ENCODE assay signal across 26 cellular contexts in the genomic region with DNA sequence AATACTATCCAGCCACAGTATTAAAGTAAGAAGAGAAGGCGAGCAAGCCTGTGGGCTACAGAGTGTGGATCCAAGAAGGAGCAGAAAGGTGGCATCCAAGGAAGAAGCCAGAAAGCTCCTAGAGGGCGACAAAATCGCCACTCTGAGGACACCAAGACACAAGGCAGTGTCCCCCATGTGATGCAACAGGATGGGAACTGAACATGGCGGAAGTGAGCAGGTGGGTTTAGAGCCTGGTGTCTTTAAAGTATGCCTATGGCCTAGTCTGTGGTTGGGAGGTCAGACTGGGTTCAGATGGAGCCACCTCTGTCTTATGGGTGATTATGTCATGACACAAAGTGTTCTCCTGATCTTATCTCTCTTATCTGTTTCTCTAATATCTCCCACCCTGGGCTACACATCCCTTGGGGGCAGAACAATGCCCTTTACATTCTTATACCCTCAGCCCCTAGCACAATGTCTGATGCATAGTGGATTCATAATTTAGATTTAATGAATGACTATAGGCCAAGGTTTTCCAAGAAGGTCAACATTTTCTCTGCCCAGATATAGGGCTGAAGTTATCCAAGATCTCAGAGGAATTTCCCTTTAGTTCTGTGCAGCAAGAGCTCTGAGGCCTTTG.
"Had no signal": no experiment of that assay in that cellular context is flagged by ENCODE, and none has a peak within 500 bp of the region (broad histone marks: within the 10 kb centered on the region; RNA-seq: fewer than 3 reads in every experiment).

No MANE protein-coding gene starts in this region.

- H3K27ac ChIP-seq: brain microvascular endothelial cell, coronary artery, dorsolateral prefrontal cortex, heart left ventricle, WERI-Rb-1 had no signal

- DNase-seq: activated B cell treated with CpG ODN at 0.5 μM for 24 hours; activated CD4-positive, alpha-beta T cell treated with anti-CD3 and anti-CD28 coated beads for 48 hours; activated CD4-positive, alpha-beta T cell treated with anti-CD3 and anti-CD28 coated beads, Interleukin-2, amount 50 U/mL, for 1 hour; activated CD4-positive, alpha-beta T cell treated with anti-CD3 and anti-CD28 coated beads, Interleukin-2, amount 50 U/mL, for 48 hours; activated CD8-positive, alpha-beta memory T cell treated with anti-CD3 and anti-CD28 coated beads for 24 hours; activated CD8-positive, alpha-beta T cell treated with anti-CD3 and anti-CD28 coated beads for 36 hours; activated effector memory CD4-positive, alpha-beta T cell treated with Interleukin-2 at 50 U/mL for 16 hours; activated gamma-delta T cell treated with Interleukin-2 at 50 U/mL for 16 hours; activated naive CD4-positive, alpha-beta T cell treated with anti-CD3 and anti-CD28 coated beads, Interleukin-2, amount 50 U/mL, for 16 hours; activated naive CD4-positive, alpha-beta T cell treated with Interleukin-2 at 50 U/mL for 16 hours; activated T-cell treated with anti-CD3 and anti-CD28 coated beads, Interleukin-2, amount 50 U/mL, for 4 hours; amniotic stem cell; anterior cingulate cortex; brain microvascular endothelial cell; dorsolateral prefrontal cortex; effector memory CD4-positive, alpha-beta T cell; endodermal cell; foreskin fibroblast; glutamatergic neuron; heart left ventricle; hypothalamus; WERI-Rb-1 had no signal

- H3K4me1 ChIP-seq: heart left ventricle had no signal

- H3K36me3 ChIP-seq: brain microvascular endothelial cell, heart left ventricle, WERI-Rb-1 had no signal

- H3K9me3 ChIP-seq: heart left ventricle had no signal

- H3K27me3 ChIP-seq: brain microvascular endothelial cell, dorsolateral prefrontal cortex had no signal

- H3K4me3 ChIP-seq: coronary artery, dorsolateral prefrontal cortex, heart left ventricle had no signal

- ATAC-seq: activated CD4-positive, CD25-positive, alpha-beta regulatory T cell treated with anti-CD3 and anti-CD28 coated beads, Interleukin-2, amount 50 U/mL, for 24 hours; activated CD8-positive, alpha-beta T cell treated with anti-CD3 and anti-CD28 coated beads for 36 hours; activated T-cell treated with anti-CD3 and anti-CD28 coated beads, Interleukin-2, amount 50 U/mL, for 4 hours; activated T-helper 17 cell treated with anti-CD3 and anti-CD28 coated beads, Interleukin-2, amount 50 U/mL, for 72 hours; esophagus mucosa; heart left ventricle had no signal
